ENCODE assay signal across 6 cellular contexts in the genomic region with DNA sequence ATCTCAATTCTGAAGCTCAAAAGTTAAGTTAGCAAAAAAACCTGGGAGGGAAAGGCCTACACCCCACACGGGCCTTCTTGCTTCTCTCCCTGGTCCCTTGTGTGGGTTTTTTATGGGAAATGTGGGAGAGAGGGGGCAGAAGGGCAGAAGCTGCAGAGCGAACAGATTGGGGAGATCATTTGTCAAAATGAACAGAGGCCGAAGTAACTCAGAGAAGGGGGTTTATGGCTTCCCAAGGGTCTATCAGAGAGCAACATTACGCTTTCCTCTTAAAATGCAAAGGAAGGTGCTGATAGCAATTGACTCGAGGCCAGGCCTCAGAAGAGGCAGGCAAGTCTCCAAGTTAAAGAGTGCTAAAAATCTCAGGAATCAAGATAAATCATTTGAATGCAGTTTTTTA.
"Had no signal": no experiment of that assay in that cellular context is flagged by ENCODE, and none has a peak within 500 bp of the region (broad histone marks: within the 10 kb centered on the region; RNA-seq: fewer than 3 reads in every experiment).

No MANE protein-coding gene starts in this region.

- H2AFZ ChIP-seq: GM23248 had no signal

- DNase-seq: GM23248, H9, HCEC 1CT, IMR-90, KG1 had no signal

- H3K9ac ChIP-seq: GM23248 had no signal

- H3K4me3 ChIP-seq: GM23248, K562 had no signal

- ATAC-seq: K562 had no signal

- H3K4me3 Mint-ChIP-seq: H9 had no signal

- H3K27ac ChIP-seq: GM23248 had no signal

- H3K27ac Mint-ChIP-seq: H9 had no signal
